Comparison of ENCODE assay signal across 36 cellular contexts in the genomic region with DNA sequence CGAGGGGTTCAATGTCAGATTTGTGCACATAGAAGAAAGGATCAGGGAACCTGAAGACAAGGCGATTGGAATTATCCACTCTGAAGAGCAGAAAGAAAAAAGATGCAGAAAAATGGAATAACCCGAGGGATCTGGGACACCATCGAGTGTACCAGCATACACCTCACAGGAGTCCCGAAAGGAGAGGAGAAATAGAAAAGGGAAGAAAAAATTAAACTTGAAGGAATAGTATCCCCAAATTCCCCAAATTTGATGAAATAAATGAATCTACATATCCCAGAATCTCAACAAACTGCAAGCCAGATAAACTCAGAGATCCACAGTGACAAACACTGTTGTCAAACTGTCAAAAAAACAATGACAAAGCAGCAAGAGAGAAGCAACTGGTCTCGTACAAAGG.
"Had no signal": no experiment of that assay in that cellular context is flagged by ENCODE, and none has a peak within 500 bp of the region (broad histone marks: within the 10 kb centered on the region; RNA-seq: fewer than 3 reads in every experiment).

No MANE protein-coding gene starts in this region.

- H3K36me3 ChIP-seq: ascending aorta, cardiac muscle cell, WERI-Rb-1 had no signal

- H3K27me3 Mint-ChIP-seq: activated CD4-positive, alpha-beta T cell treated with anti-CD3 and anti-CD28 coated beads for 36 hours; activated naive CD4-positive, alpha-beta T cell treated with anti-CD3 and anti-CD28 coated beads, Interleukin-2, amount 50 U/mL, for 24 hours; activated naive CD8-positive, alpha-beta T cell treated with anti-CD3 and anti-CD28 coated beads for 36 hours; activated T-cell treated with anti-CD3 and anti-CD28 coated beads, Interleukin-2, amount 50 U/mL, for 24 hours had no signal

- ATAC-seq: activated CD4-positive, alpha-beta T cell treated with anti-CD3 and anti-CD28 coated beads for 36 hours; activated CD4-positive, CD25-positive, alpha-beta regulatory T cell treated with anti-CD3 and anti-CD28 coated beads, Interleukin-2, amount 50 U/mL, for 24 hours; activated CD8-positive, alpha-beta memory T cell treated with anti-CD3 and anti-CD28 coated beads, Interleukin-2, amount 10 ng/mL, durations not matched to agents 7 days and 5 days; activated CD8-positive, alpha-beta T cell treated with anti-CD3 and anti-CD28 coated beads, Interleukin-2, amount 10 ng/mL, durations not matched to agents 7 days and 5 days; WTC11 had no signal

- H3K4me3 Mint-ChIP-seq: activated CD4-positive, alpha-beta memory T cell treated with anti-CD3 and anti-CD28 coated beads, Interleukin-2, amount 10 ng/mL, durations not matched to agents 7 days and 5 days; activated CD4-positive, alpha-beta T cell treated with anti-CD3 and anti-CD28 coated beads for 36 hours; activated CD4-positive, alpha-beta T cell treated with anti-CD3 and anti-CD28 coated beads, Interleukin-2, amount 10 ng/mL, durations not matched to agents 7 days and 5 days; activated CD8-positive, alpha-beta memory T cell treated with anti-CD3 and anti-CD28 coated beads, Interleukin-2, amount 10 ng/mL, durations not matched to agents 7 days and 5 days; activated CD8-positive, alpha-beta T cell treated with anti-CD3 and anti-CD28 coated beads, Interleukin-2, amount 10 ng/mL, durations not matched to agents 7 days and 5 days; activated naive CD4-positive, alpha-beta T cell treated with anti-CD3 and anti-CD28 coated beads, Interleukin-2, amount 10 ng/mL, durations not matched to agents 7 days and 5 days; activated naive CD4-positive, alpha-beta T cell treated with anti-CD3 and anti-CD28 coated beads, Interleukin-2, amount 50 U/mL, for 24 hours; activated naive CD8-positive, alpha-beta T cell treated with anti-CD3 and anti-CD28 coated beads for 36 hours; activated T-cell treated with anti-CD3 and anti-CD28 coated beads, Interleukin-2, amount 50 U/mL, for 24 hours; brain; central memory CD8-positive, alpha-beta T cell; T-helper 1 cell treated with Interleukin-12 subunit alpha and Interleukin-12 subunit beta and Interleukin-4 antibody, amounts not matched to agents 30 μg/mL and 1 μg/mL, for 36 hours; T-helper 2 cell treated with Interferon-gamma antibody and Interleukin-4, amounts not matched to agents 5 μg/mL and 100 μg/mL, for 36 hours; WTC11 had no signal

- H3K27ac ChIP-seq: ascending aorta, cardiac muscle cell, WERI-Rb-1 had no signal

- H3K27ac Mint-ChIP-seq: activated CD4-positive, alpha-beta memory T cell treated with anti-CD3 and anti-CD28 coated beads, Interleukin-2, amount 10 ng/mL, durations not matched to agents 7 days and 5 days; activated CD4-positive, alpha-beta T cell treated with anti-CD3 and anti-CD28 coated beads for 36 hours; activated CD4-positive, alpha-beta T cell treated with anti-CD3 and anti-CD28 coated beads, Interleukin-2, amount 10 ng/mL, durations not matched to agents 7 days and 5 days; activated CD8-positive, alpha-beta memory T cell treated with anti-CD3 and anti-CD28 coated beads, Interleukin-2, amount 10 ng/mL, durations not matched to agents 7 days and 5 days; activated CD8-positive, alpha-beta T cell treated with anti-CD3 and anti-CD28 coated beads, Interleukin-2, amount 10 ng/mL, durations not matched to agents 7 days and 5 days; activated naive CD4-positive, alpha-beta T cell treated with anti-CD3 and anti-CD28 coated beads, Interleukin-2, amount 10 ng/mL, durations not matched to agents 7 days and 5 days; activated naive CD4-positive, alpha-beta T cell treated with anti-CD3 and anti-CD28 coated beads, Interleukin-2, amount 50 U/mL, for 24 hours; activated naive CD8-positive, alpha-beta T cell treated with anti-CD3 and anti-CD28 coated beads for 36 hours; activated T-cell treated with anti-CD3 and anti-CD28 coated beads, Interleukin-2, amount 50 U/mL, for 24 hours; activated T-helper 2 cell treated with anti-CD3 and anti-CD28 coated beads, Interferon-gamma antibody, Interleukin-2, Interleukin-4, amounts not matched to agents 10 μg/mL and 5 μg/mL and 100 μg/mL, durations not matched to agents 14 hours and 24 hours and 36 hours; brain; T-helper 1 cell treated with Interleukin-12 subunit alpha and Interleukin-12 subunit beta and Interleukin-4 antibody, amounts not matched to agents 30 μg/mL and 1 μg/mL, for 36 hours; T-helper 2 cell treated with Interferon-gamma antibody and Interleukin-4, amounts not matched to agents 5 μg/mL and 100 μg/mL, for 36 hours; WTC11 had no signal

- DNase-seq: activated CD4-positive, alpha-beta memory T cell treated with anti-CD3 and anti-CD28 coated beads, Interleukin-2, amount 10 ng/mL, durations not matched to agents 7 days and 5 days; activated CD4-positive, alpha-beta T cell treated with anti-CD3 and anti-CD28 coated beads for 1 hour; activated CD4-positive, alpha-beta T cell treated with anti-CD3 and anti-CD28 coated beads for 48 hours; activated CD4-positive, alpha-beta T cell treated with anti-CD3 and anti-CD28 coated beads, Interleukin-2, amount 10 ng/mL, durations not matched to agents 7 days and 5 days; activated CD4-positive, alpha-beta T cell treated with anti-CD3 and anti-CD28 coated beads, Interleukin-2, amount 50 U/mL, for 48 hours; activated CD4-positive, CD25-positive, alpha-beta regulatory T cell; activated CD8-positive, alpha-beta memory T cell treated with anti-CD3 and anti-CD28 coated beads for 24 hours; activated CD8-positive, alpha-beta memory T cell treated with anti-CD3 and anti-CD28 coated beads, Interleukin-2, amount 10 ng/mL, durations not matched to agents 7 days and 5 days; activated CD8-positive, alpha-beta memory T cell treated with anti-CD3 and anti-CD28 coated beads, Interleukin-2, amount 50 U/mL, for 48 hours; activated CD8-positive, alpha-beta T cell treated with anti-CD3 and anti-CD28 coated beads, Interleukin-2, amount 10 ng/mL, durations not matched to agents 7 days and 5 days; activated effector memory CD4-positive, alpha-beta T cell treated with Interleukin-2 at 50 U/mL for 16 hours; activated gamma-delta T cell; activated naive CD4-positive, alpha-beta T cell treated with anti-CD3 and anti-CD28 coated beads, Interleukin-2, amount 10 ng/mL, durations not matched to agents 7 days and 5 days; activated naive CD4-positive, alpha-beta T cell treated with Interleukin-2 at 50 U/mL for 16 hours; activated naive CD8-positive, alpha-beta T cell treated with anti-CD3 and anti-CD28 coated beads for 36 hours; activated T-cell treated with anti-CD3 and anti-CD28 coated beads, Interleukin-2, amount 50 U/mL, for 24 hours; activated T-cell treated with anti-CD3 and anti-CD28 coated beads, Interleukin-2, amount 50 U/mL, for 48 hours; amygdala; anterior cingulate cortex; caudate nucleus; cerebellar nuclear complex; T-helper 1 cell; T-helper 2 cell; T-helper 9 cell; WERI-Rb-1 had no signal

- H3K4me1 ChIP-seq: ascending aorta had no signal

- H3K4me3 ChIP-seq: ascending aorta, cardiac muscle cell had no signal

- H3K4me1 Mint-ChIP-seq: brain, WTC11 had no signal

- H3K36me3 Mint-ChIP-seq: activated naive CD4-positive, alpha-beta T cell treated with anti-CD3 and anti-CD28 coated beads, Interleukin-2, amount 10 ng/mL, durations not matched to agents 7 days and 5 days had no signal
